ENCODE assay signal across 16 cellular contexts in genomic region chr6:27805347-27805746, GRCh38.
"Had no signal": no experiment of that assay in that cellular context is flagged by ENCODE, and none has a peak within 500 bp of the region (broad histone marks: within the 10 kb centered on the region; RNA-seq: fewer than 3 reads in every experiment).

No MANE protein-coding gene starts in this region.

- H3K36me3 Mint-ChIP-seq: stimulated activated memory B cell treated with anti-CD40 and anti-IgM and Interleukin-4, amounts not matched to agents 10 μg/mL and 1 μg/mL and 100 μg/mL, for 72 hours had no signal

- H3K27ac ChIP-seq: colonic mucosa, heart left ventricle, left lung, tibial nerve had no signal

- ATAC-seq: activated T-cell treated with anti-CD3 and anti-CD28 coated beads, Interleukin-2, amount 50 U/mL, for 4 hours; heart left ventricle; left lung; right cardiac atrium; SK-N-SH treated with all-trans-retinoic acid at 6 μM for 48 hours; stimulated activated memory B cell treated with anti-CD40 and anti-IgM and Interleukin-4, amounts not matched to agents 10 μg/mL and 1 μg/mL and 100 μg/mL, for 72 hours had no signal

- H3K4me1 ChIP-seq: colonic mucosa had no signal

- H3K4me3 Mint-ChIP-seq: activated T-cell treated with anti-CD3 and anti-CD28 coated beads, Interleukin-2, amount 50 U/mL, for 4 hours; stimulated activated memory B cell treated with anti-CD40 and anti-IgM and Interleukin-4, amounts not matched to agents 10 μg/mL and 1 μg/mL and 100 μg/mL, for 72 hours had no signal

- DNase-seq: activated CD4-positive, alpha-beta T cell treated with anti-CD3 and anti-CD28 coated beads, Interleukin-2, amount 50 U/mL, for 4 hours; activated naive CD4-positive, alpha-beta T cell; activated T-cell treated with anti-CD3 and anti-CD28 coated beads, Interleukin-2, amount 50 U/mL, for 4 hours; colonic mucosa; effector CD4-positive, alpha-beta T cell; heart left ventricle; islet precursor cell; left lung; mesenchymal stem cell; posterior cingulate gyrus; right cardiac atrium; stimulated activated CD4-positive, alpha-beta T cell treated with anti-CD3 and anti-CD28 coated beads, Interleukin-1b, Interleukin-23, amount 100 ng/mL, for 48 hours; T-helper 2 cell had no signal

- H3K27me3 ChIP-seq: colonic mucosa had no signal

- H3K27ac Mint-ChIP-seq: stimulated activated memory B cell treated with anti-CD40 and anti-IgM and Interleukin-4, amounts not matched to agents 10 μg/mL and 1 μg/mL and 100 μg/mL, for 72 hours had no signal

- H3K9me3 Mint-ChIP-seq: activated T-cell treated with anti-CD3 and anti-CD28 coated beads, Interleukin-2, amount 50 U/mL, for 4 hours; stimulated activated memory B cell treated with anti-CD40 and anti-IgM and Interleukin-4, amounts not matched to agents 10 μg/mL and 1 μg/mL and 100 μg/mL, for 72 hours had no signal
